20 cellular contexts compared by ENCODE assay signal in genomic region chr14:75738192-75738591, GRCh38.
DNase-seq lines count a peak whose midpoint lies in the region; ATAC-seq, FAIRE-seq and TF ChIP-seq lines count a peak whose summit lies in the region.
"Had no signal": no experiment of that assay in that cellular context is flagged by ENCODE, and none has a peak within 500 bp of the region (broad histone marks: within the 10 kb centered on the region; RNA-seq: fewer than 3 reads in every experiment).

No MANE protein-coding gene starts in this region.

- H2AFZ ChIP-seq in endothelial cell of umbilical vein (ENCODE audit: low read depth, low read length): no peak overlapping the region
- H2AFZ ChIP-seq: GM23248, PC-9 had no signal

- POLR2A ChIA-PET in HEK293 (lab: Yijun Ruan, JAX) (no interaction called here), endothelial cell of umbilical vein (lab: Charles Lee) (no interaction called here)

- dilution Hi-C loops in endothelial cell of umbilical vein (cut with MboI; ENCODE audit: extremely low pct_ligation_motif_present, low sequenced_read_pairs): no loop called here

- H3K27me3 ChIP-seq in endothelial cell of umbilical vein (ENCODE audit: control insufficient read depth in 2 of 2, insufficient read depth in 2 of 2, low read length in 2 of 2) (no peaks in the 10 kb centered on the region), right lobe of liver (no peaks in the 10 kb centered on the region)
- H3K27me3 ChIP-seq: SJSA1 had no signal

- intact Hi-C loops in endothelial cell of umbilical vein (cut with micrococcal nuclease): no loop called here
- intact Hi-C loops in right lobe of liver (cut with DNase I): no loop called here

- H3K9ac ChIP-seq in SK-N-MC (ENCODE audit: insufficient read length) (peak overlapping the region; percentile 1), endothelial cell of umbilical vein (replicated peaks; ENCODE audit: extremely low read depth, insufficient read depth, low read length) (no peak overlapping the region)
- H3K9ac ChIP-seq: GM23248 had no signal

- ATAC-seq in right lobe of liver (peak; percentile 59 to 82 (median 72)), GM21367 (IDR thresholded peaks at IDR 0.05; ENCODE audit: unreplicated experiment) (no peak), HG02610 (IDR thresholded peaks at IDR 0.05; ENCODE audit: unreplicated experiment) (no peak), GM18520 (IDR thresholded peaks at IDR 0.05; ENCODE audit: unreplicated experiment) (no peak)

- no peak overlapping the region for H3K4me3 ChIP-seq in HEK293 (ENCODE audit: low read depth, low read length)
- no peak overlapping the region for H3K4me3 ChIP-seq in SK-N-MC
- H3K4me3 ChIP-seq in endothelial cell of umbilical vein (replicated peaks in 1 of 3; ENCODE audit: insufficient read depth in 1 of 3, low read depth in 1 of 3, low read length in 3 of 3): no peak overlapping the region
- H3K4me3 ChIP-seq in right lobe of liver: no peak overlapping the region
- H3K4me3 ChIP-seq: GM23248, PC-9, SJSA1 had no signal

- 43% methylated on average over 3 of the region's 3 CpGs for WGBS in right lobe of liver (ENCODE audit: insufficient coverage, low coverage, low lambda C conversion rate, missing lambda C conversion rate)

- DNase-seq in SK-N-MC (ENCODE audit: low read depth, low spot score) (no peak), endothelial cell of umbilical vein (ENCODE audit: low read depth, low spot score) (peak; percentile 19), right lobe of liver (no peak)
- DNase-seq: Calu3; CD4-positive, CD25-positive, alpha-beta regulatory T cell; GM23248; HCEC 1CT; MV-4-11; NCI-H1436; NCI-H2029; NCI-H2171 treated with DMSO at 0.1 percent for 48 hours; NCI-H446 treated with DMSO at 0.1 percent for 48 hours; NCI-H748 treated with DMSO at 0.1 percent for 48 hours; PC-9 had no signal

- H3K4me2 ChIP-seq in endothelial cell of umbilical vein (ENCODE audit: insufficient read depth, low read length): no peak overlapping the region
- H3K4me2 ChIP-seq: PC-9 had no signal

- TF ChIP-seq POLR2A in endothelial cell of umbilical vein (IDR thresholded peaks at IDR 0.05; ENCODE audit: low read depth, low read length) (no peak), right lobe of liver (IDR thresholded peaks at IDR 0.05) (no peak)

- no peak for FAIRE-seq in endothelial cell of umbilical vein (lab: Jason Lieb, UNC)

- H3K9me3 ChIP-seq in HEK293 (ENCODE audit: control insufficient read depth, insufficient read depth, low read depth, low read length): no peaks in the 10 kb centered on the region
- no peaks in the 10 kb centered on the region for H3K9me3 ChIP-seq in SK-N-MC (ENCODE audit: low read depth, low read length)
- H3K9me3 ChIP-seq in endothelial cell of umbilical vein (replicated peaks; ENCODE audit: control insufficient read depth, insufficient read depth, low read length): no peaks in the 10 kb centered on the region
- H3K9me3 ChIP-seq in right lobe of liver: no peaks in the 10 kb centered on the region
- H3K9me3 ChIP-seq: SJSA1 had no signal

- no peak for TF ChIP-seq CTCF in HEK293 (tag by site-specific recombination; IDR thresholded peaks at IDR 0.05)
- no peak for TF ChIP-seq CTCF in endothelial cell of umbilical vein (IDR thresholded peaks at IDR 0.05; ENCODE audit: extremely low read depth in 1 of 2, insufficient read depth in 1 of 2, low read depth in 1 of 2, low read length in 2 of 2)
- TF ChIP-seq CTCF in right lobe of liver (IDR thresholded peaks at IDR 0.05): no peak

- peaks cover 16 to 27% of the 10 kb centered on the region in 2 experiments for H3K36me3 ChIP-seq in HEK293 (ENCODE audit: control insufficient read depth in 2 of 2, insufficient read depth in 1 of 2, low read length in 2 of 2)
- peaks cover 32% of the 10 kb centered on the region for H3K36me3 ChIP-seq in SK-N-MC (ENCODE audit: insufficient read depth, low read length)
- H3K36me3 ChIP-seq in endothelial cell of umbilical vein (ENCODE audit: control insufficient read depth in 2 of 2, extremely low read depth in 1 of 2, insufficient read depth in 2 of 2, low read length in 2 of 2): peaks cover 4 to 17% of the 10 kb centered on the region in 2 experiments
- H3K36me3 ChIP-seq in right lobe of liver: no peaks in the 10 kb centered on the region
- H3K36me3 ChIP-seq: SJSA1 had no signal

- no peaks in the 10 kb centered on the region for H4K20me1 ChIP-seq in endothelial cell of umbilical vein (replicated peaks; ENCODE audit: control insufficient read depth, extremely low read depth, insufficient read depth, low read length)

- H3K79me2 ChIP-seq in endothelial cell of umbilical vein (ENCODE audit: control insufficient read depth, insufficient read depth, low read length): no peaks in the 10 kb centered on the region

- no TSS peak for BruUV-seq in endothelial cell of umbilical vein (replicated peaks; lab: Mats Ljungman, UMichigan)

- H3K9me1 ChIP-seq in endothelial cell of umbilical vein (replicated peaks; ENCODE audit: control insufficient read depth, extremely low read depth, insufficient read depth, low read length): no peaks in the 10 kb centered on the region

- H3K27ac ChIP-seq in HEK293 (ENCODE audit: extremely low read depth, low read depth, low read length) (no peak overlapping the region), SK-N-MC (no peak overlapping the region), endothelial cell of umbilical vein (ENCODE audit: insufficient read depth, low read depth, low read length) (no peak overlapping the region), right lobe of liver (peak overlapping the region in 1 of 3 donors; percentile 18)
- H3K27ac ChIP-seq: GM23248, HL-60, PC-9, SJSA1 had no signal

- H3K4me1 ChIP-seq in HEK293 (ENCODE audit: control insufficient read depth, insufficient read depth, low read length): no peaks in the 10 kb centered on the region
- H3K4me1 ChIP-seq in endothelial cell of umbilical vein (ENCODE audit: control insufficient read depth, extremely low read depth, insufficient read depth, low read length): no peaks in the 10 kb centered on the region
- H3K4me1 ChIP-seq in right lobe of liver: peaks cover 0 to 13% (median 0%) of the 10 kb centered on the region in 4 donors
- H3K4me1 ChIP-seq: SJSA1 had no signal

- CTCF ChIA-PET in HEK293 (lab: Yijun Ruan, JAX): interaction anchor here (0.6 kb wide), 1 partner anchor 377 kb away, joined by 4 read pairs; no protein-coding TSS in a partner anchor
- CTCF ChIA-PET in endothelial cell of umbilical vein (lab: Charles Lee): interaction anchor here (0.6 to 2.2 kb wide), 8 partner anchors 9 to 360 kb away, joined by 3 to 11 read pairs (median 5); no protein-coding TSS in a partner anchor

TF ChIP-seq in HEK293, 187 proteins besides CTCF, POLR2A, EP300 and RAD21:
- no peak for TF ChIP-seq ZNF76 (tag by site-specific recombination; IDR thresholded peaks at IDR 0.05; ENCODE audit: borderline replicate concordance, low read depth)
- no peak for TF ChIP-seq ZNF626 (tag by site-specific recombination; IDR thresholded peaks at IDR 0.05)
- no peak for TF ChIP-seq SCRT2 (tag by site-specific recombination; IDR thresholded peaks at IDR 0.05)
- TF ChIP-seq PRDM6 (tag by site-specific recombination; IDR thresholded peaks at IDR 0.05): 0 out of 2 replicates have a peak, but pooled peaks have one; percentile 11
- no peak for TF ChIP-seq SETDB1 (IDR thresholded peaks at IDR 0.05; ENCODE audit: insufficient read length, low read length)
- no peak for TF ChIP-seq ZNF140 (tag by site-specific recombination; IDR thresholded peaks at IDR 0.05)
- no peak for TF ChIP-seq ZNF138 (tag by site-specific recombination; IDR thresholded peaks at IDR 0.05; ENCODE audit: borderline replicate concordance)

TF ChIP-seq in endothelial cell of umbilical vein, 7 proteins besides CTCF, POLR2A, EP300 and RAD21:
- no peak for TF ChIP-seq GATA2 (IDR thresholded peaks at IDR 0.05; ENCODE audit: insufficient read depth, insufficient read length, low read depth, low read length)
- TF ChIP-seq MAX (IDR thresholded peaks at IDR 0.05; ENCODE audit: insufficient read depth, insufficient read length): no peak
- TF ChIP-seq EZH2 (IDR thresholded peaks at IDR 0.05; ENCODE audit: borderline replicate concordance, low read depth, low read length, severe bottlenecking): no peak
- no peak for TF ChIP-seq POLR2AphosphoS5 (IDR thresholded peaks at IDR 0.05; ENCODE audit: insufficient read depth, low read depth, low read length)
- TF ChIP-seq FOS (IDR thresholded peaks at IDR 0.05; ENCODE audit: borderline replicate concordance, insufficient read depth, low read length): no peak
- no peak for TF ChIP-seq JUN (IDR thresholded peaks at IDR 0.05; ENCODE audit: borderline replicate concordance, insufficient read depth, insufficient read length, low read depth)
- no peak for TF ChIP-seq MYC (IDR thresholded peaks at IDR 0.05; ENCODE audit: low read depth, low read length)

Comparison
In these comparisons a context has a peak if more than half of its experiments do, and no peak if none do; other contexts are left out.
1. ATAC-seq: peak in right lobe of liver (4 of 4); none in GM21367 (single experiment), HG02610 (single experiment) and GM18520 (single experiment).